In the genomic region with DNA sequence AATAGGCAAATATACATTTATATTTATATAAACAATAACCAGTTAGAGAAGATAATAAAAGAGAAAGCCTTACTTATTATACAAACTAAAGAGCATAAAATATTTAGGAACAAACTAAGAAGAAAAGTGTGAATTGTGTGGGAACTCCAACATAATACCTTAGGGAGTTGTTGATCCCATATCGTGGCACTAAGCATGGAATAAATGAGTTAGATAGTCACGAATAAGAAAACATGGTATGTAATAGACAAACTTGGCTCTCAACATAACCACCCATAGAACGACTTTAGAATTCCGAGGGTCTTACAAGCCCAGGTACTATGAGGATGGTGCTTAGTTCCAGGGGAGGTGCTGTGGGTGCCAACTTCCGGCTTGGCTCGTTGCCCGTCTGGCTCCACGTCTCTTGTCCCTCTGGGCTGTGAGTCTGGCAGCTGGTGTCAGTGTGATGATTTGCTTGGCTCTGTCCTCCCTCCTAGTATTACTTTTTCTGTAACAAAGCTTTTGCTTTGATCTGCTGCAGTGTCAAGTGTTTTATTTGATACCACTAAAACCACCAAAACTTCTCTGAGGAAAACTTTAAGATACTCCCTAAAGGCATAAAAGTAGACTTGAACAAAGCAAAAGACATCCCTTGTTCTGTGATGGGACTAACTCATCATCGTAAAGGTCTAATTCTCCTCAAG, we compare ENCODE assay signal across 15 cellular contexts. TPM values are rescaled to one million over a fixed set of nuclear protein-coding genes. Genes with fewer than 3 reads are reported as not detected.
A peak's percentile ranks its signal among the peaks of the same experiment; 100 is the strongest.
DNase-seq lines count a peak whose midpoint lies in the region; ATAC-seq and TF ChIP-seq lines count a peak whose summit lies in the region.
"Had no signal": no experiment of that assay in that cellular context is flagged by ENCODE, and none has a peak within 500 bp of the region (broad histone marks: within the 10 kb centered on the region; RNA-seq: fewer than 3 reads in every experiment).

No MANE protein-coding gene starts in this region.

- no peak overlapping the region for H2AK5ac ChIP-seq in mesendoderm (ENCODE audit: low read length)

- H3K4me3 ChIP-seq in body of pancreas (no peak overlapping the region), mesendoderm (ENCODE audit: low read length) (no peak overlapping the region)
- H3K4me3 ChIP-seq: lung, SK-N-MC, vagina had no signal

- H2BK15ac ChIP-seq in mesendoderm (replicated peaks; ENCODE audit: low read depth) = no peak overlapping the region

- intact Hi-C loops in body of pancreas (cut with DNase I) = no loop called here

- H3K27ac Mint-ChIP-seq in nephron = peak overlapping the region in 2 of 3 experiments; percentile 9 to 46
- H3K27ac Mint-ChIP-seq: activated CD4-positive, alpha-beta T cell treated with anti-CD3 and anti-CD28 coated beads for 36 hours had no signal

- no peak overlapping the region for H3K4ac ChIP-seq in mesendoderm (ENCODE audit: low read depth, low read length)

- no peak overlapping the region for H3K18ac ChIP-seq in mesendoderm (ENCODE audit: low read length)

- no peak overlapping the region for H3K56ac ChIP-seq in mesendoderm (ENCODE audit: low read length)

- H3K4me2 ChIP-seq in mesendoderm (ENCODE audit: low read length) = no peak overlapping the region

- H3K79me2 ChIP-seq in mesendoderm (ENCODE audit: control insufficient read depth, insufficient read depth, low read length) = no peaks in the 10 kb centered on the region

- H2BK120ac ChIP-seq in mesendoderm (ENCODE audit: low read depth, low read length) = no peak overlapping the region

- no peaks in the 10 kb centered on the region for H3K36me3 ChIP-seq in body of pancreas (replicated peaks in 1 of 2; ENCODE audit: insufficient read depth in 1 of 2, low read depth in 2 of 2)
- no peaks in the 10 kb centered on the region for H3K36me3 ChIP-seq in mesendoderm (ENCODE audit: control insufficient read depth, insufficient read depth, low read length)
- H3K36me3 ChIP-seq: vagina had no signal

- H3K36me3 Mint-ChIP-seq in nephron (ENCODE audit: low read depth) = no peaks in the 10 kb centered on the region

- no peaks in the 10 kb centered on the region for H3K9me3 Mint-ChIP-seq in nephron

- H3K27me3 ChIP-seq in body of pancreas = no peaks in the 10 kb centered on the region
- no peaks in the 10 kb centered on the region for H3K27me3 ChIP-seq in mesendoderm (ENCODE audit: insufficient read depth, low read length, poor library complexity)
- H3K27me3 ChIP-seq: vagina had no signal

- H3K4me1 Mint-ChIP-seq in nephron = peaks cover 32% of the 10 kb centered on the region
- H3K4me1 Mint-ChIP-seq: activated CD4-positive, alpha-beta T cell treated with anti-CD3 and anti-CD28 coated beads for 36 hours had no signal

- H3K27ac ChIP-seq in body of pancreas = no peak overlapping the region
- no peak overlapping the region for H3K27ac ChIP-seq in mesendoderm (ENCODE audit: low read depth, low read length)
- H3K27ac ChIP-seq: HL-60, SK-N-MC, vagina had no signal

- WGBS in body of pancreas, 2 donors = 31 to 49% methylated on average over 9 of the region's 9 CpGs
- WGBS in mesendoderm (ENCODE audit: extremely low coverage, insufficient coverage, low lambda C conversion rate) = no CpG with 5 or more reads among the region's 9 CpGs

- no peak for TF ChIP-seq POLR2A in body of pancreas (IDR thresholded peaks at IDR 0.05)

- TF ChIP-seq CTCF in body of pancreas (IDR thresholded peaks at IDR 0.05) (no peak), nephron (IDR thresholded peaks at IDR 0.05; ENCODE audit: unreplicated experiment in 3 of 3) (no peak)

- no peak for ATAC-seq in body of pancreas
- ATAC-seq: activated CD4-positive, alpha-beta T cell treated with anti-CD3 and anti-CD28 coated beads for 36 hours had no signal

- no peak overlapping the region for H3K9ac ChIP-seq in mesendoderm (ENCODE audit: low read length)

- H3K4me1 ChIP-seq in body of pancreas (peaks cover 2% of the 10 kb centered on the region), mesendoderm (ENCODE audit: control insufficient read depth, low read depth, low read length) (peaks cover 5% of the 10 kb centered on the region)

- DNase-seq in DMS79 (lab: John Stamatoyannopoulos, UW) = peak; percentile 15
- DNase-seq in NCI-H2029 treated with DMSO at 0.1 percent for 48 hours (lab: John Stamatoyannopoulos, UW) = peak; percentile 42
- DNase-seq in body of pancreas = peak; percentile 37 to 71 (median 48)
- no peak for DNase-seq in NOMO-1 treated with dmso at 0.1 percent for 144 hours (lab: John Stamatoyannopoulos, UW; ENCODE audit: unreplicated experiment)
- DNase-seq in activated effector memory CD4-positive, alpha-beta T cell treated with Interleukin-2 at 50 U/mL for 16 hours = no peak
- DNase-seq in mesendoderm = no peak
- no peak for DNase-seq in activated CD4-positive, CD25-positive, alpha-beta regulatory T cell (lab: John Stamatoyannopoulos, UW)
- DNase-seq: activated CD4-positive, alpha-beta T cell treated with anti-CD3 and anti-CD28 coated beads for 36 hours; activated naive CD4-positive, alpha-beta T cell treated with anti-CD3 and anti-CD28 coated beads, Interleukin-2, amount 50 U/mL, for 16 hours; NCI-H187 treated with DMSO at 0.1 percent for 48 hours had no signal

- no peaks in the 10 kb centered on the region for H3K9me3 ChIP-seq in body of pancreas
- H3K9me3 ChIP-seq: vagina had no signal

- H3K27me3 Mint-ChIP-seq in nephron (ENCODE audit: low read depth) = peaks cover 13% of the 10 kb centered on the region

- H3K4me3 Mint-ChIP-seq in nephron = no peak overlapping the region
- H3K4me3 Mint-ChIP-seq: activated CD4-positive, alpha-beta T cell treated with anti-CD3 and anti-CD28 coated beads for 36 hours had no signal

- no peaks in the 10 kb centered on the region for H3K79me1 ChIP-seq in mesendoderm (ENCODE audit: low read length)

- H4K5ac ChIP-seq in mesendoderm (ENCODE audit: low read length) = no peak overlapping the region

- H2BK5ac ChIP-seq in mesendoderm (ENCODE audit: low read length) = no peak overlapping the region

- H4K8ac ChIP-seq in mesendoderm (ENCODE audit: low read depth, low read length) = no peak overlapping the region

- no peak overlapping the region for H3K23ac ChIP-seq in mesendoderm (ENCODE audit: low read length)

RNA-seq across cellular contexts. Expression of gene RBM20, which starts 9.5 kb away (rescaled TPM):
- total RNA-seq in body of pancreas = 10 to 100 TPM; 14.5 to 39.4 TPM
- 0.44 TPM for polyA plus RNA-seq in mesendoderm (2013, experiment 1 of 2)
- polyA plus RNA-seq in mesendoderm (2013, experiment 2 of 2) = 0.48 TPM

Comparison
In these comparisons a context has a peak if more than half of its experiments do, and no peak if none do; other contexts are left out.
1. DNase-seq: peak in DMS79 (single experiment), NCI-H2029 treated with DMSO at 0.1 percent for 48 hours (single experiment) and body of pancreas (4 of 4); none in NOMO-1 treated with dmso at 0.1 percent for 144 hours (single experiment), activated effector memory CD4-positive, alpha-beta T cell treated with Interleukin-2 at 50 U/mL for 16 hours (single experiment), mesendoderm (single experiment) and activated CD4-positive, CD25-positive, alpha-beta regulatory T cell (0 of 4).